Comparison of ENCODE assay signal across 8 cellular contexts in genomic region chr14:68951051-68951797, GRCh38. TPM values are rescaled to one million over a fixed set of nuclear protein-coding genes. Genes with fewer than 3 reads are reported as not detected.
A peak's percentile ranks its signal among the peaks of the same experiment; 100 is the strongest.
DNase-seq lines count a peak whose midpoint lies in the region; TF ChIP-seq lines count a peak whose summit lies in the region.

No MANE protein-coding gene starts in this region.

- H3K27ac ChIP-seq in ascending aorta = peak overlapping the region; percentile 92 to 93

- peak overlapping the region; percentile 21 for H3K27ac Mint-ChIP-seq in type B pancreatic cell
- no peak overlapping the region for H3K27ac Mint-ChIP-seq in activated CD4-positive, alpha-beta memory T cell treated with anti-CD3 and anti-CD28 coated beads, Interleukin-2, amount 10 ng/mL, durations not matched to agents 7 days and 5 days

- H3K4me1 Mint-ChIP-seq in type B pancreatic cell (ENCODE audit: unreplicated experiment) = peaks cover 75% of the 10 kb centered on the region
- H3K4me1 Mint-ChIP-seq in activated CD4-positive, alpha-beta memory T cell treated with anti-CD3 and anti-CD28 coated beads, Interleukin-2, amount 10 ng/mL, durations not matched to agents 7 days and 5 days = peaks cover 5% of the 10 kb centered on the region

- H3K36me3 Mint-ChIP-seq in type B pancreatic cell = peaks cover 8% of the 10 kb centered on the region
- no peaks in the 10 kb centered on the region for H3K36me3 Mint-ChIP-seq in activated CD4-positive, alpha-beta memory T cell treated with anti-CD3 and anti-CD28 coated beads, Interleukin-2, amount 10 ng/mL, durations not matched to agents 7 days and 5 days (ENCODE audit: low read depth)

- DNase-seq in NOMO-1 treated with DMSO at 0.1 percent for 48 hours (lab: John Stamatoyannopoulos, UW; ENCODE audit: unreplicated experiment) = peak; percentile 15
- DNase-seq in NOMO-1 treated with dmso at 0.1 percent for 144 hours (lab: John Stamatoyannopoulos, UW; ENCODE audit: unreplicated experiment) = no peak
- DNase-seq in ascending aorta (ENCODE audit: low spot score in 2 of 2) = peak; percentile 75 to 99
- DNase-seq in kidney tubule cell (ENCODE audit: low spot score) = peak; percentile 98
- DNase-seq in type B pancreatic cell (ENCODE audit: extremely low spot score, unreplicated experiment) = no peak
- DNase-seq in D341Med (ENCODE audit: low spot score) = no peak
- DNase-seq in activated CD4-positive, alpha-beta memory T cell treated with anti-CD3 and anti-CD28 coated beads, Interleukin-2, amount 10 ng/mL, durations not matched to agents 7 days and 5 days = no peak
- DNase-seq in NCI-H748 treated with DMSO at 0.1 percent for 48 hours (lab: John Stamatoyannopoulos, UW) = no peak

- no peaks in the 10 kb centered on the region for H3K27me3 Mint-ChIP-seq in type B pancreatic cell
- H3K27me3 Mint-ChIP-seq in activated CD4-positive, alpha-beta memory T cell treated with anti-CD3 and anti-CD28 coated beads, Interleukin-2, amount 10 ng/mL, durations not matched to agents 7 days and 5 days = no peaks in the 10 kb centered on the region

- intact Hi-C loops in ascending aorta (cut with DNase I) = loop anchor here (2.0 kb wide), 1 partner anchor 26 kb away; no protein-coding TSS in a partner anchor

- CTCF ChIA-PET in activated CD4-positive, alpha-beta memory T cell treated with anti-CD3 and anti-CD28 coated beads, Interleukin-2, amount 10 ng/mL, durations not matched to agents 7 days and 5 days (lab: Charles Lee) = no interaction called here

- peaks cover 70 to 92% of the 10 kb centered on the region in 2 donors for H3K4me1 ChIP-seq in ascending aorta

- TF ChIP-seq CTCF in ascending aorta (IDR thresholded peaks at IDR 0.05) (no peak), type B pancreatic cell (conservative IDR thresholded peaks at IDR 0.05) (no peak)

- POLR2A ChIA-PET in activated CD4-positive, alpha-beta memory T cell treated with anti-CD3 and anti-CD28 coated beads, Interleukin-2, amount 10 ng/mL, durations not matched to agents 7 days and 5 days (lab: Charles Lee) = no interaction called here

- no peaks in the 10 kb centered on the region for H3K9me3 Mint-ChIP-seq in type B pancreatic cell
- H3K9me3 Mint-ChIP-seq in activated CD4-positive, alpha-beta memory T cell treated with anti-CD3 and anti-CD28 coated beads, Interleukin-2, amount 10 ng/mL, durations not matched to agents 7 days and 5 days = no peaks in the 10 kb centered on the region

- H3K27me3 ChIP-seq in ascending aorta = no peaks in the 10 kb centered on the region

- peak overlapping the region; percentile 13 to 64 for H3K4me3 ChIP-seq in ascending aorta

- H3K4me3 Mint-ChIP-seq in type B pancreatic cell = no peak overlapping the region
- H3K4me3 Mint-ChIP-seq in activated CD4-positive, alpha-beta memory T cell treated with anti-CD3 and anti-CD28 coated beads, Interleukin-2, amount 10 ng/mL, durations not matched to agents 7 days and 5 days = no peak overlapping the region

- H3K9me3 ChIP-seq in ascending aorta = no peaks in the 10 kb centered on the region

- H3K36me3 ChIP-seq in ascending aorta = peaks cover 7 to 8% of the 10 kb centered on the region in 2 donors

RNA-seq across cellular contexts. Expression of gene ACTN1, which starts 27.9 kb away (rescaled TPM):
- total RNA-seq in ascending aorta (814 TPM), type B pancreatic cell (ENCODE audit: low replicate concordance) (128 and 176 TPM in 2 replicates)
- 10 to 100 TPM; 34.7 to 37.1 TPM for total RNA-seq in activated CD4-positive, alpha-beta memory T cell treated with anti-CD3 and anti-CD28 coated beads, Interleukin-2, amount 10 ng/mL, durations not matched to agents 7 days and 5 days

Comparison
In these comparisons a context has a peak if more than half of its experiments do, and no peak if none do; other contexts are left out.
1. DNase-seq: peak in NOMO-1 treated with DMSO at 0.1 percent for 48 hours (single experiment), ascending aorta (2 of 2) and kidney tubule cell (single experiment); none in NOMO-1 treated with dmso at 0.1 percent for 144 hours (single experiment), type B pancreatic cell (single experiment), D341Med (single experiment), activated CD4-positive, alpha-beta memory T cell treated with anti-CD3 and anti-CD28 coated beads, Interleukin-2, amount 10 ng/mL, durations not matched to agents 7 days and 5 days (single experiment) and NCI-H748 treated with DMSO at 0.1 percent for 48 hours (single experiment).